In genomic region chr17:19763991-19764390, GRCh38 we compare ENCODE assay signal across 6 cellular contexts. TPM values are rescaled to one million over a fixed set of nuclear protein-coding genes. Genes with fewer than 3 reads are reported as not detected.
"Had no signal": no experiment of that assay in that cellular context is flagged by ENCODE, and none has a peak within 500 bp of the region (broad histone marks: within the 10 kb centered on the region; RNA-seq: fewer than 3 reads in every experiment).

No MANE protein-coding gene starts in this region.

RNA-seq across cellular contexts. Expression of gene SLC47A2, which starts 47.6 kb away (rescaled TPM):
- total RNA-seq: stomach, subcutaneous adipose tissue, thoracic aorta, tibial nerve, upper lobe of right lung, ureter had no signal
